In genomic region chr1:26994020-26994745, GRCh38 we compare ENCODE assay signal across 1 cellular context.
A peak's percentile ranks its signal among the peaks of the same experiment; 100 is the strongest.
TF ChIP-seq lines count a peak whose summit lies in the region.

No MANE protein-coding gene starts in this region.

TF ChIP-seq in HEK293, 187 proteins besides CTCF, POLR2A, EP300 and RAD21 (continued from another document):
- TF ChIP-seq SCRT2 (tag by site-specific recombination; IDR thresholded peaks at IDR 0.05) (no peak), GLI2 (tag by site-specific recombination; IDR thresholded peaks at IDR 0.05; ENCODE audit: borderline replicate concordance, low read depth) (no peak), SP2 (tag by site-specific recombination; IDR thresholded peaks at IDR 0.05) (peak; percentile 46; the same call in 1 of the 2 replicates)
